16 cellular contexts compared by ENCODE assay signal in genomic region chr7:151709141-151710038, GRCh38.
"Had no signal": no experiment of that assay in that cellular context is flagged by ENCODE, and none has a peak within 500 bp of the region (broad histone marks: within the 10 kb centered on the region; RNA-seq: fewer than 3 reads in every experiment).

No MANE protein-coding gene starts in this region.

- H3K4me1 Mint-ChIP-seq: activated naive CD4-positive, alpha-beta T cell treated with anti-CD3 and anti-CD28 coated beads, Interleukin-2, amount 10 ng/mL, durations not matched to agents 7 days and 5 days; activated T-helper 17 cell treated with anti-CD3 and anti-CD28 coated beads, Interleukin-2, amount 50 U/mL, for 72 hours had no signal

- H3K27ac ChIP-seq: hepatocyte, left lung, spleen, testis, upper lobe of right lung had no signal

- H3K9me3 ChIP-seq: left lung, spleen, testis, upper lobe of right lung had no signal

- H3K9me3 Mint-ChIP-seq: activated B cell treated with CpG ODN at 0.5 μM for 24 hours; activated naive CD4-positive, alpha-beta T cell treated with anti-CD3 and anti-CD28 coated beads, Interleukin-2, amount 10 ng/mL, durations not matched to agents 7 days and 5 days; activated T-helper 17 cell treated with anti-CD3 and anti-CD28 coated beads, Interleukin-2, amount 50 U/mL, for 72 hours; natural killer cell treated with Interleukin-12 subunit alpha and Interleukin-12 subunit beta and Interleukin-15 and Interleukin-18, amount 100 ng/mL, for 72 hours; stimulated activated naive CD8-positive, alpha-beta T cell treated with anti-CD3 and anti-CD28 coated beads, Interleukin-15, amount 100 ng/mL, for 72 hours had no signal

- H3K4me3 Mint-ChIP-seq: activated B cell treated with CpG ODN at 0.5 μM for 24 hours; activated naive CD4-positive, alpha-beta T cell treated with anti-CD3 and anti-CD28 coated beads, Interleukin-2, amount 10 ng/mL, durations not matched to agents 7 days and 5 days; activated T-helper 17 cell treated with anti-CD3 and anti-CD28 coated beads, Interleukin-2, amount 50 U/mL, for 72 hours; natural killer cell treated with Interleukin-12 subunit alpha and Interleukin-12 subunit beta and Interleukin-15 and Interleukin-18, amount 100 ng/mL, for 72 hours; stimulated activated naive CD8-positive, alpha-beta T cell treated with anti-CD3 and anti-CD28 coated beads, Interleukin-15, amount 100 ng/mL, for 72 hours had no signal

- H3K4me3 ChIP-seq: hepatocyte, left lung, spleen, testis, upper lobe of right lung had no signal

- H3K27ac Mint-ChIP-seq: activated B cell treated with CpG ODN at 0.5 μM for 24 hours; activated naive CD4-positive, alpha-beta T cell treated with anti-CD3 and anti-CD28 coated beads, Interleukin-2, amount 10 ng/mL, durations not matched to agents 7 days and 5 days; activated T-helper 17 cell treated with anti-CD3 and anti-CD28 coated beads, Interleukin-2, amount 50 U/mL, for 72 hours; natural killer cell treated with Interleukin-12 subunit alpha and Interleukin-12 subunit beta and Interleukin-15 and Interleukin-18, amount 100 ng/mL, for 72 hours; progenitor cell of endocrine pancreas; stimulated activated naive CD8-positive, alpha-beta T cell treated with anti-CD3 and anti-CD28 coated beads, Interleukin-15, amount 100 ng/mL, for 72 hours had no signal

- H3K27me3 Mint-ChIP-seq: activated B cell treated with CpG ODN at 0.5 μM for 24 hours; activated naive CD4-positive, alpha-beta T cell treated with anti-CD3 and anti-CD28 coated beads, Interleukin-2, amount 10 ng/mL, durations not matched to agents 7 days and 5 days; activated T-helper 17 cell treated with anti-CD3 and anti-CD28 coated beads, Interleukin-2, amount 50 U/mL, for 72 hours; natural killer cell treated with Interleukin-12 subunit alpha and Interleukin-12 subunit beta and Interleukin-15 and Interleukin-18, amount 100 ng/mL, for 72 hours; stimulated activated naive CD8-positive, alpha-beta T cell treated with anti-CD3 and anti-CD28 coated beads, Interleukin-15, amount 100 ng/mL, for 72 hours had no signal

- H3K36me3 Mint-ChIP-seq: activated naive CD4-positive, alpha-beta T cell treated with anti-CD3 and anti-CD28 coated beads, Interleukin-2, amount 10 ng/mL, durations not matched to agents 7 days and 5 days; natural killer cell treated with Interleukin-12 subunit alpha and Interleukin-12 subunit beta and Interleukin-15 and Interleukin-18, amount 100 ng/mL, for 72 hours had no signal

- H3K36me3 ChIP-seq: left lung, upper lobe of right lung had no signal

- DNase-seq: activated B cell treated with CpG ODN at 0.5 μM for 24 hours; activated naive CD4-positive, alpha-beta T cell treated with anti-CD3 and anti-CD28 coated beads, Interleukin-2, amount 10 ng/mL, durations not matched to agents 7 days and 5 days; kidney; mesenchymal stem cell; nucleus accumbens; spleen; stimulated activated naive CD8-positive, alpha-beta T cell treated with anti-CD3 and anti-CD28 coated beads, Interleukin-15, amount 100 ng/mL, for 72 hours; SW 1271; testis; upper lobe of right lung had no signal

- H3K27me3 ChIP-seq: hepatocyte, left lung, spleen, testis, upper lobe of right lung had no signal

- ATAC-seq: activated T-helper 17 cell treated with anti-CD3 and anti-CD28 coated beads, Interleukin-2, amount 50 U/mL, for 72 hours; left lung; natural killer cell treated with Interleukin-12 subunit alpha and Interleukin-12 subunit beta and Interleukin-15 and Interleukin-18, amount 100 ng/mL, for 72 hours; sciatic nerve; stimulated activated naive CD8-positive, alpha-beta T cell treated with anti-CD3 and anti-CD28 coated beads, Interleukin-15, amount 100 ng/mL, for 72 hours; upper lobe of right lung had no signal
